20 cellular contexts compared by ENCODE assay signal in genomic region chr1:93501829-93502369, GRCh38. TPM values are rescaled to one million over a fixed set of nuclear protein-coding genes. Genes with fewer than 3 reads are reported as not detected.
DNase-seq lines count a peak whose midpoint lies in the region; ATAC-seq, FAIRE-seq and TF ChIP-seq lines count a peak whose summit lies in the region.
"Had no signal": no experiment of that assay in that cellular context is flagged by ENCODE, and none has a peak within 500 bp of the region (broad histone marks: within the 10 kb centered on the region; RNA-seq: fewer than 3 reads in every experiment).

No MANE protein-coding gene starts in this region.

- H3K4me3 ChIP-seq in HEK293 (ENCODE audit: low read depth, low read length) = no peak overlapping the region
- H3K4me3 ChIP-seq in neural progenitor cell = no peak overlapping the region
- H3K4me3 ChIP-seq in kidney (ENCODE audit: low read length in 2 of 2) = no peak overlapping the region
- H3K4me3 ChIP-seq: A549, SJSA1 had no signal

- POLR2A ChIA-PET in HEK293 (lab: Yijun Ruan, JAX) = no interaction called here

- no peak for ATAC-seq in GM19324 (IDR thresholded peaks at IDR 0.05; ENCODE audit: low FRiP score, unreplicated experiment)
- no peak for ATAC-seq in stimulated activated memory B cell treated with anti-CD40 and anti-IgM and Interleukin-4, amounts not matched to agents 10 μg/mL and 1 μg/mL and 100 μg/mL, for 72 hours
- ATAC-seq: A549, Right ventricle myocardium inferior had no signal

- no peaks in the 10 kb centered on the region for H3K9me3 Mint-ChIP-seq in endothelial cell (ENCODE audit: unreplicated experiment)
- H3K9me3 Mint-ChIP-seq in neural progenitor cell = peaks cover 22% of the 10 kb centered on the region
- peaks cover 5% of the 10 kb centered on the region for H3K9me3 Mint-ChIP-seq in stimulated activated memory B cell treated with anti-CD40 and anti-IgM and Interleukin-4, amounts not matched to agents 10 μg/mL and 1 μg/mL and 100 μg/mL, for 72 hours

- intact Hi-C loops in kidney (cut with DNase I) = no loop called here

- H3K4me3 Mint-ChIP-seq in endothelial cell (ENCODE audit: unreplicated experiment) (peak overlapping the region; percentile 11), neural progenitor cell (no peak overlapping the region)
- H3K4me3 Mint-ChIP-seq in stimulated activated memory B cell treated with anti-CD40 and anti-IgM and Interleukin-4, amounts not matched to agents 10 μg/mL and 1 μg/mL and 100 μg/mL, for 72 hours = no peak overlapping the region
- H3K4me3 Mint-ChIP-seq: B cell, CD14-positive monocyte had no signal

- DNase-seq in OCI-M1 (lab: John Stamatoyannopoulos, UW) = peak; percentile 52
- DNase-seq in endothelial cell (ENCODE audit: low spot score) = no peak
- DNase-seq in neural progenitor cell (ENCODE audit: low spot score) = no peak
- DNase-seq in kidney = no peak
- DNase-seq: GDM1, NCI-H1092 treated with DMSO at 0.1 percent for 48 hours, NCI-H146, NCI-H2029, NCI-H2171 treated with DMSO at 0.1 percent for 48 hours, NCI-H524 treated with DMSO at 0.1 percent for 48 hours had no signal

- H3K36me3 Mint-ChIP-seq in endothelial cell (ENCODE audit: low read depth, unreplicated experiment) = peaks cover 21% of the 10 kb centered on the region
- peaks cover 61% of the 10 kb centered on the region for H3K36me3 Mint-ChIP-seq in neural progenitor cell
- H3K36me3 Mint-ChIP-seq in stimulated activated memory B cell treated with anti-CD40 and anti-IgM and Interleukin-4, amounts not matched to agents 10 μg/mL and 1 μg/mL and 100 μg/mL, for 72 hours = peaks cover 22% of the 10 kb centered on the region

- CTCF ChIA-PET in HEK293 (lab: Yijun Ruan, JAX) = no interaction called here

- H3K27me3 Mint-ChIP-seq in endothelial cell (ENCODE audit: unreplicated experiment) (peaks cover 2% of the 10 kb centered on the region), neural progenitor cell (ENCODE audit: insufficient read depth, low read depth) (no peaks in the 10 kb centered on the region)
- H3K27me3 Mint-ChIP-seq in stimulated activated memory B cell treated with anti-CD40 and anti-IgM and Interleukin-4, amounts not matched to agents 10 μg/mL and 1 μg/mL and 100 μg/mL, for 72 hours = no peaks in the 10 kb centered on the region
- H3K27me3 Mint-ChIP-seq: B cell had no signal

- H4K20me1 ChIP-seq in neural progenitor cell (ENCODE audit: low read depth) = peaks cover 39% of the 10 kb centered on the region

- peaks cover 2% of the 10 kb centered on the region; the same call in 1 of the 2 replicates for H3K4me1 ChIP-seq in HEK293 (ENCODE audit: control insufficient read depth, insufficient read depth, low read length)
- H3K4me1 ChIP-seq in neural progenitor cell = no peaks in the 10 kb centered on the region
- peaks cover 3 to 6% of the 10 kb centered on the region in 2 donors for H3K4me1 ChIP-seq in kidney (ENCODE audit: control insufficient read depth in 1 of 2, insufficient read depth in 1 of 2, low read depth in 1 of 2, low read length in 2 of 2)
- H3K4me1 ChIP-seq: A549, SJSA1 had no signal

- peaks cover 36% of the 10 kb centered on the region for H3K4me1 Mint-ChIP-seq in endothelial cell (ENCODE audit: unreplicated experiment)
- H3K4me1 Mint-ChIP-seq in neural progenitor cell = no peaks in the 10 kb centered on the region
- H3K4me1 Mint-ChIP-seq in stimulated activated memory B cell treated with anti-CD40 and anti-IgM and Interleukin-4, amounts not matched to agents 10 μg/mL and 1 μg/mL and 100 μg/mL, for 72 hours = peaks cover 6% of the 10 kb centered on the region
- H3K4me1 Mint-ChIP-seq: B cell had no signal

- H3K27ac Mint-ChIP-seq in endothelial cell (ENCODE audit: unreplicated experiment) = no peak overlapping the region
- H3K27ac Mint-ChIP-seq in neural progenitor cell = no peak overlapping the region
- no peak overlapping the region for H3K27ac Mint-ChIP-seq in stimulated activated memory B cell treated with anti-CD40 and anti-IgM and Interleukin-4, amounts not matched to agents 10 μg/mL and 1 μg/mL and 100 μg/mL, for 72 hours
- H3K27ac Mint-ChIP-seq: B cell, CD14-positive monocyte had no signal

- FAIRE-seq in kidney (lab: Jason Lieb, UNC) = no peak
- FAIRE-seq: A549, GM19239, RCC 7860 had no signal

- H3K9ac ChIP-seq in neural progenitor cell (no peak overlapping the region), kidney (ENCODE audit: low read length in 2 of 2) (no peak overlapping the region)

- H3K27ac ChIP-seq in HEK293 (ENCODE audit: extremely low read depth, low read depth, low read length) (no peak overlapping the region), neural progenitor cell (peak overlapping the region; percentile 4), kidney (ENCODE audit: low read depth in 2 of 2, low read length in 2 of 2) (no peak overlapping the region)
- H3K27ac ChIP-seq: A549, SJSA1 had no signal

- no peak overlapping the region for H3K4me2 ChIP-seq in neural progenitor cell
- H3K4me2 ChIP-seq: A549 had no signal

- H2AFZ ChIP-seq in neural progenitor cell (replicated peaks) = no peak overlapping the region

- no peaks in the 10 kb centered on the region for H3F3A ChIP-seq in neural progenitor cell (ENCODE audit: low read depth)

- H3K27me3 ChIP-seq in neural progenitor cell = no peaks in the 10 kb centered on the region
- H3K27me3 ChIP-seq: SJSA1 had no signal

- peaks cover 100% of the 10 kb centered on the region for H3K79me2 ChIP-seq in neural progenitor cell (ENCODE audit: low read depth)

- no peaks in the 10 kb centered on the region for H3K36me3 ChIP-seq in HEK293 (ENCODE audit: control insufficient read depth in 2 of 2, insufficient read depth in 1 of 2, low read length in 2 of 2)
- H3K36me3 ChIP-seq in neural progenitor cell = peaks cover 13% of the 10 kb centered on the region
- H3K36me3 ChIP-seq in kidney (ENCODE audit: control insufficient read depth in 1 of 2, insufficient read depth in 2 of 2, low read length in 2 of 2) = no peaks in the 10 kb centered on the region
- H3K36me3 ChIP-seq: SJSA1 had no signal

- no peak for TF ChIP-seq CTCF in HEK293 (tag by site-specific recombination; IDR thresholded peaks at IDR 0.05)
- TF ChIP-seq CTCF in endothelial cell (IDR thresholded peaks at IDR 0.05; ENCODE audit: unreplicated experiment) = no peak
- TF ChIP-seq CTCF in neural progenitor cell (IDR thresholded peaks at IDR 0.05) = no peak
- no peak for TF ChIP-seq CTCF in kidney (IDR thresholded peaks at IDR 0.05; ENCODE audit: borderline replicate concordance, extremely low read depth, insufficient read depth)

- H3K9me3 ChIP-seq in HEK293 (ENCODE audit: control insufficient read depth, insufficient read depth, low read depth, low read length) (no peaks in the 10 kb centered on the region), neural progenitor cell (ENCODE audit: low read depth) (no peaks in the 10 kb centered on the region), kidney (ENCODE audit: control insufficient read depth in 1 of 2, low read length in 2 of 2) (no peaks in the 10 kb centered on the region)
- H3K9me3 ChIP-seq: A549, SJSA1 had no signal

TF ChIP-seq in HEK293, 187 proteins besides CTCF, POLR2A, EP300 and RAD21:
- TF ChIP-seq ZNF580 (tag by site-specific recombination; IDR thresholded peaks at IDR 0.05) (no peak), PRDM6 (tag by site-specific recombination; IDR thresholded peaks at IDR 0.05) (peak; percentile 66), FEZF1 (tag by site-specific recombination; IDR thresholded peaks at IDR 0.05) (0 out of 2 replicates have a peak, but pooled peaks have one; percentile 10), ZNF423 (tag by site-specific recombination; IDR thresholded peaks at IDR 0.05) (no peak), ZNF362 (tag by site-specific recombination; IDR thresholded peaks at IDR 0.05) (0 out of 2 replicates have a peak, but pooled peaks have one; percentile 29), ZNF600 (tag by site-specific recombination; IDR thresholded peaks at IDR 0.05) (peak; percentile 41; the same call in 1 of the 2 replicates), OVOL3 (tag by site-specific recombination; IDR thresholded peaks at IDR 0.05) (peak; percentile 64; the same call in 1 of the 2 replicates)

RNA-seq across cellular contexts. Expression of gene FNBP1L, which starts 54.0 kb away (rescaled TPM):
- total RNA-seq in endothelial cell (ENCODE audit: unreplicated experiment) = 107 TPM
- 114 and 162 TPM in 2 replicates for total RNA-seq in neural progenitor cell (ENCODE audit: low replicate concordance)
- total RNA-seq in kidney = 57.3 TPM
- 32.7 TPM for polyA plus RNA-seq in kidney (ENCODE audit: insufficient read depth, low read depth, low replicate concordance)
